8 cellular contexts compared by ENCODE assay signal in the genomic region with DNA sequence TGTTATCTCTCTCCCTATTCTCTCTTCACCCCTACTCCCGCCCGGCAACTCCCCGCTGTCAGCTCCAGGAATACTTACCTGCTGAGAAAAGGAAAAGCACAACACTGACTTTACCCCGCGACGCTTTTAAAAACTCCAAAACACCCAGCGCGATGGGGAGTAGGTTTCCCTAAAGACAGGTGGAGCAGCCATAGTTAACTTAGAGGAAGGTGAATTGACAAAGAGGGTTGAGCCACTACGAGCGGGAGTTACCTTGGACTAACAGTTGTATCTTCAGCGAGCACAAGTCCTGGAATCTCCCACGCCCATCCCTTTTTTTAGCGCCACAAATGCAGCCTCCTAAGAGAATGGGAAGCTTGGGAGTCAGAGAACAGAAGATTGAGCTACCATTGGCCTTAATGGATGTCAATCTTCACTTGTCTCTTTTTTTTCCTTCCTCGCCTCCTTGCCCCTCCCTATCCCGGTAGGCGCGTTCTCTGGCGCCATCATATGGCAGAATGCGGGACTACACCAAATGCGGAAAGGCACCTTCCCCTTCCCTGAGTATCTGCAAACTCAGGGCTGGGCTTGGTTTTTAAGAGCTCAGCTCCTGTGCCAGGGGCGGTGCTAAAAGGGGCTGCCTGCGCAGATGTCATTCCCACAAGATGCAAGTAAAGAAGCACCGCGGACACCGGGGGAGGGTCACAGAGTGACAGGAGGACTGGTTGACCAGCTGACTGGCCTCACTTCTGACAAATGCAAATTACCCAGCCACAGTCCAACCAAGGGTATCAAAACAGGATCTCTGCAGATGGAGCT. TPM values are rescaled to one million over a fixed set of nuclear protein-coding genes. Genes with fewer than 3 reads are reported as not detected.
DNase-seq lines count a peak whose midpoint lies in the region; ATAC-seq and TF ChIP-seq lines count a peak whose summit lies in the region.
"Not testable (repeated sequence)": the region's sequence is repeated elsewhere in the genome, so short reads cannot be mapped to it uniquely, and the experiment has no call there.

No MANE protein-coding gene starts in this region.

- not testable (repeated sequence) for H3K27me3 ChIP-seq in CD8-positive, alpha-beta T cell (ENCODE audit: insufficient read depth, low read length)

- H3K27me3 Mint-ChIP-seq in CD8-positive, alpha-beta T cell (ENCODE audit: low read depth) = peaks cover 43% of the 10 kb centered on the region
- H3K27me3 Mint-ChIP-seq in activated CD8-positive, alpha-beta T cell treated with anti-CD3 and anti-CD28 coated beads for 36 hours = peaks cover 35% of the 10 kb centered on the region

- CTCF ChIA-PET in CD8-positive, alpha-beta T cell (lab: Charles Lee) = interaction anchor here (0.6 to 3.4 kb wide), 14 partner anchors 11 to 163 kb away, joined by 3 to 20 read pairs (median 3); partner anchors contain the start of gene FAM111A
- CTCF ChIA-PET in activated CD8-positive, alpha-beta T cell treated with anti-CD3 and anti-CD28 coated beads for 36 hours (lab: Charles Lee) = interaction anchor here (0.6 to 2.5 kb wide), 41 partner anchors 9 to 495 kb away, joined by 3 to 29 read pairs (median 4); partner anchors contain the start of genes DTX4 and FAM111A

- H3K9me3 Mint-ChIP-seq in CD8-positive, alpha-beta T cell; activated CD8-positive, alpha-beta T cell treated with anti-CD3 and anti-CD28 coated beads for 36 hours: not testable (repeated sequence)

- H3K9me3 ChIP-seq in CD8-positive, alpha-beta T cell (ENCODE audit: low read length) = not testable (repeated sequence)

- not testable (repeated sequence) for H3K36me3 Mint-ChIP-seq in CD8-positive, alpha-beta T cell; activated CD8-positive, alpha-beta T cell treated with anti-CD3 and anti-CD28 coated beads for 36 hours (ENCODE audit: low read depth)

- peak overlapping the region; percentile 40 for H3K4me3 ChIP-seq in CD8-positive, alpha-beta T cell (ENCODE audit: low read depth, low read length)

- intact Hi-C loops in CD8-positive, alpha-beta T cell (cut with DNase I, micrococcal nuclease) = loop anchor here in 1 of 2 experiments (10.0 kb wide), 1 partner anchor 404 kb away; no protein-coding TSS in a partner anchor
- intact Hi-C loops in activated CD8-positive, alpha-beta T cell treated with anti-CD3 and anti-CD28 coated beads for 36 hours (cut with micrococcal nuclease) = not testable (repeated sequence)

- ATAC-seq in CD8-positive, alpha-beta T cell = peak; percentile 99
- ATAC-seq in GM19463 (IDR thresholded peaks at IDR 0.05; ENCODE audit: unreplicated experiment) (peak; percentile 87), HG03571 (IDR thresholded peaks at IDR 0.05; ENCODE audit: unreplicated experiment) (peak; percentile 89)
- ATAC-seq in activated CD8-positive, alpha-beta T cell treated with anti-CD3 and anti-CD28 coated beads for 36 hours = peak; percentile 100

- H3K27ac ChIP-seq in CD8-positive, alpha-beta T cell (ENCODE audit: low read depth, low read length) = not testable (repeated sequence)

- H3K36me3 ChIP-seq in CD8-positive, alpha-beta T cell (ENCODE audit: insufficient read depth, low read length) = not testable (repeated sequence)

- DNase-seq in CD8-positive, alpha-beta T cell = peak; percentile 63 to 79 (median 69)
- DNase-seq in NCI-H748 treated with DMSO at 0.1 percent for 48 hours (lab: John Stamatoyannopoulos, UW) (peak; percentile 79), lung microvascular endothelial cell (ENCODE audit: low read depth in 2 of 2) (peak; percentile 81 to 92)
- DNase-seq in activated CD8-positive, alpha-beta T cell treated with anti-CD3 and anti-CD28 coated beads for 36 hours = peak; percentile 86
- DNase-seq in effector CD8-positive, alpha-beta T cell (lab: John Stamatoyannopoulos, UW) = peak; percentile 79
- peak; percentile 15 to 80 (median 42) for DNase-seq in stimulated activated CD4-positive, alpha-beta T cell treated with anti-CD3 and anti-CD28 coated beads, TNF-alpha, amount 100 ng/mL, for 1 hour (ENCODE audit: low read depth in 3 of 3, low spot score in 1 of 3)

- not testable (repeated sequence) for H3K4me1 ChIP-seq in CD8-positive, alpha-beta T cell (ENCODE audit: insufficient read depth, low read length)

- peaks cover 11% of the 10 kb centered on the region for H3K4me1 Mint-ChIP-seq in CD8-positive, alpha-beta T cell (ENCODE audit: low read depth)
- not testable (repeated sequence) for H3K4me1 Mint-ChIP-seq in activated CD8-positive, alpha-beta T cell treated with anti-CD3 and anti-CD28 coated beads for 36 hours (ENCODE audit: low read depth)

- not testable (repeated sequence) for H3K27ac Mint-ChIP-seq in CD8-positive, alpha-beta T cell; activated CD8-positive, alpha-beta T cell treated with anti-CD3 and anti-CD28 coated beads for 36 hours

- TF ChIP-seq CTCF in CD8-positive, alpha-beta T cell (IDR thresholded peaks at IDR 0.05) = peak; percentile 68
- TF ChIP-seq CTCF in activated CD8-positive, alpha-beta T cell treated with anti-CD3 and anti-CD28 coated beads for 36 hours (IDR thresholded peaks at IDR 0.05) = peak; percentile 77

- peak overlapping the region; percentile 75 for H3K4me3 Mint-ChIP-seq in CD8-positive, alpha-beta T cell
- H3K4me3 Mint-ChIP-seq in activated CD8-positive, alpha-beta T cell treated with anti-CD3 and anti-CD28 coated beads for 36 hours = peak overlapping the region; percentile 66

- POLR2A ChIA-PET in CD8-positive, alpha-beta T cell (lab: Charles Lee) = not testable (repeated sequence)
- POLR2A ChIA-PET in activated CD8-positive, alpha-beta T cell treated with anti-CD3 and anti-CD28 coated beads for 36 hours (lab: Charles Lee) = interaction anchor here (0.8 kb wide), 1 partner anchor 83 kb away, joined by 3 read pairs; no protein-coding TSS in a partner anchor

RNA-seq across cellular contexts. Expression of gene GLYATL1B, which starts 27.8 kb away (rescaled TPM):
- total RNA-seq in CD8-positive, alpha-beta T cell = not detected
- total RNA-seq in activated CD8-positive, alpha-beta T cell treated with anti-CD3 and anti-CD28 coated beads for 36 hours = not detected
- not detected in 2 replicates for total RNA-seq in lung microvascular endothelial cell

RNA-seq across cellular contexts. Expression of gene FAM111B, which starts 48.7 kb away (rescaled TPM):
- under 1 TPM; 0.22 to 0.57 TPM for total RNA-seq in CD8-positive, alpha-beta T cell
- total RNA-seq in activated CD8-positive, alpha-beta T cell treated with anti-CD3 and anti-CD28 coated beads for 36 hours = 10 to 100 TPM; 18.2 to 18.3 TPM
- total RNA-seq in lung microvascular endothelial cell = 6.9 and 9.2 TPM in 2 replicates
